8 cellular contexts compared by ENCODE assay signal in genomic region chr1:36133484-36133883, GRCh38. TPM values are rescaled to one million over a fixed set of nuclear protein-coding genes. Genes with fewer than 3 reads are reported as not detected.
DNase-seq lines count a peak whose midpoint lies in the region; ATAC-seq and TF ChIP-seq lines count a peak whose summit lies in the region.

No MANE protein-coding gene starts in this region.

- no peaks in the 10 kb centered on the region for H3K9me2 ChIP-seq in hepatocyte (replicated peaks; ENCODE audit: insufficient read depth)

- H3K4me1 Mint-ChIP-seq in CD8-positive, alpha-beta memory T cell, result peaks cover 0 to 5% (median 3%) of the 10 kb centered on the region in 3 donors

- ATAC-seq in HG02885 (IDR thresholded peaks at IDR 0.05; ENCODE audit: poor library complexity, unreplicated experiment) (no peak), GM21723 (IDR thresholded peaks at IDR 0.05; ENCODE audit: unreplicated experiment) (no peak), GM21619 (IDR thresholded peaks at IDR 0.05; ENCODE audit: unreplicated experiment) (no peak)

- no peaks in the 10 kb centered on the region for H3K9me3 ChIP-seq in hepatocyte (ENCODE audit: low read depth)
- no peaks in the 10 kb centered on the region for H3K9me3 ChIP-seq in CD8-positive, alpha-beta memory T cell (ENCODE audit: low read length)

- peak overlapping the region; percentile 36 for H3K27ac ChIP-seq in hepatocyte
- no peak overlapping the region for H3K27ac ChIP-seq in CD8-positive, alpha-beta memory T cell (ENCODE audit: low read depth, low read length)

- no peak overlapping the region for H3K4me3 ChIP-seq in hepatocyte
- no peak overlapping the region for H3K4me3 ChIP-seq in CD8-positive, alpha-beta memory T cell (ENCODE audit: low read length)

- no peaks in the 10 kb centered on the region for H3K79me2 ChIP-seq in hepatocyte

- no peak overlapping the region for H3K4me2 ChIP-seq in hepatocyte

- no peak for TF ChIP-seq CTCF in hepatocyte (IDR thresholded peaks at IDR 0.05; ENCODE audit: poor library complexity)

- H3K4me3 Mint-ChIP-seq in CD8-positive, alpha-beta memory T cell, result no peak overlapping the region

- H3K36me3 Mint-ChIP-seq in CD8-positive, alpha-beta memory T cell, result peaks cover 0 to 25% (median 9%) of the 10 kb centered on the region in 3 donors

- no peaks in the 10 kb centered on the region for H3K27me3 ChIP-seq in hepatocyte
- no peaks in the 10 kb centered on the region for H3K27me3 ChIP-seq in CD8-positive, alpha-beta memory T cell (ENCODE audit: insufficient read depth, low read length, poor library complexity, severe bottlenecking)

- peaks cover 5% of the 10 kb centered on the region for H3K4me1 ChIP-seq in hepatocyte (ENCODE audit: insufficient read depth)
- no peaks in the 10 kb centered on the region for H3K4me1 ChIP-seq in CD8-positive, alpha-beta memory T cell (ENCODE audit: insufficient read depth, low read length)

- H3K36me3 ChIP-seq in hepatocyte (replicated peaks; ENCODE audit: insufficient read depth, low read depth), result no peaks in the 10 kb centered on the region
- peaks cover 19% of the 10 kb centered on the region for H3K36me3 ChIP-seq in CD8-positive, alpha-beta memory T cell (ENCODE audit: insufficient read depth, low read length)

- peak overlapping the region in 2 of 8 donors; percentile 13 to 57 for H3K27ac Mint-ChIP-seq in CD8-positive, alpha-beta memory T cell

- no peaks in the 10 kb centered on the region for H4K20me1 ChIP-seq in hepatocyte (ENCODE audit: insufficient read depth, poor library complexity, severe bottlenecking)

- WGBS in hepatocyte (ENCODE audit: low lambda C conversion rate, missing lambda C conversion rate), result 76% methylated on average over 3 of the region's 3 CpGs

- DNase-seq in A172 (ENCODE audit: low spot score), result peak; percentile 92
- DNase-seq in HT-29 (ENCODE audit: low spot score), result peak; percentile 89
- DNase-seq in amniotic stem cell (lab: John Stamatoyannopoulos, UW), result peak; percentile 80
- peak; percentile 86 for DNase-seq in hepatocyte (ENCODE audit: low spot score)
- DNase-seq in CD8-positive, alpha-beta memory T cell, result no peak

- CTCF ChIA-PET in CD8-positive, alpha-beta memory T cell (lab: Charles Lee), result interaction anchor here (0.8 to 4.4 kb wide), 6 partner anchors 9 to 152 kb away, joined by 3 to 76 read pairs (median 12); partner anchors contain the start of gene TRAPPC3

- H3K9me3 Mint-ChIP-seq in CD8-positive, alpha-beta memory T cell, result no peaks in the 10 kb centered on the region

- H2AFZ ChIP-seq in hepatocyte, result no peak overlapping the region

- POLR2A ChIA-PET in CD8-positive, alpha-beta memory T cell (lab: Charles Lee), result no interaction called here

- H3K27me3 Mint-ChIP-seq in CD8-positive, alpha-beta memory T cell, result no peaks in the 10 kb centered on the region

RNA-seq across cellular contexts. Expression of gene COL8A2, which starts 8.5 kb away (rescaled TPM):
- 0.62 and 0.72 TPM in 2 replicates for total RNA-seq in A172 (2014; rRNA removed; shearing (Covaris generic))
- not detected in 2 replicates for total RNA-seq in HT-29 (2014; rRNA removed; shearing (Covaris generic))
- total RNA-seq in hepatocyte, result 32.6 and 44.8 TPM in 2 replicates
- 53.7 and 59.4 TPM in 2 replicates for polyA plus RNA-seq in hepatocyte
- total RNA-seq in CD8-positive, alpha-beta memory T cell, result under 1 TPM; 0.07 to 0.18 TPM
- not detected for polyA plus RNA-seq in CD8-positive, alpha-beta memory T cell

RNA-seq across cellular contexts. Expression of gene TRAPPC3, which starts 15.8 kb away (rescaled TPM):
- total RNA-seq in A172 (2014; rRNA removed; shearing (Covaris generic)), result 86.7 and 110 TPM in 2 replicates
- total RNA-seq in HT-29 (2014; rRNA removed; shearing (Covaris generic)), result 65.8 and 80.9 TPM in 2 replicates
- total RNA-seq in hepatocyte, result 128 and 139 TPM in 2 replicates
- 131 and 148 TPM in 2 replicates for polyA plus RNA-seq in hepatocyte
- 10 to 100 TPM; 61.7 to 63.1 TPM for total RNA-seq in CD8-positive, alpha-beta memory T cell
- 117 TPM for polyA plus RNA-seq in CD8-positive, alpha-beta memory T cell

RNA-seq across cellular contexts. Expression of gene MAP7D1, which starts 22.5 kb away (rescaled TPM):
- 91.2 and 136 TPM in 2 replicates for total RNA-seq in A172 (2014; rRNA removed; shearing (Covaris generic))
- total RNA-seq in HT-29 (2014; rRNA removed; shearing (Covaris generic)), result 76.6 and 81.5 TPM in 2 replicates
- 46.0 and 48.4 TPM in 2 replicates for total RNA-seq in hepatocyte
- 84.7 and 97.8 TPM in 2 replicates for polyA plus RNA-seq in hepatocyte
- 100 to 1,000 TPM; 183 to 185 TPM for total RNA-seq in CD8-positive, alpha-beta memory T cell
- polyA plus RNA-seq in CD8-positive, alpha-beta memory T cell, result 55.4 TPM

RNA-seq across cellular contexts. Expression of gene ADPRS, which starts 44.8 kb away (rescaled TPM):
- total RNA-seq in A172 (2014; rRNA removed; shearing (Covaris generic)), result 33.7 and 45.8 TPM in 2 replicates
- total RNA-seq in HT-29 (2014; rRNA removed; shearing (Covaris generic)), result 61.8 and 68.7 TPM in 2 replicates
- total RNA-seq in hepatocyte, result 27.4 and 37.6 TPM in 2 replicates
- 40.9 and 42.7 TPM in 2 replicates for polyA plus RNA-seq in hepatocyte
- total RNA-seq in CD8-positive, alpha-beta memory T cell, result 10 to 100 TPM; 38.9 to 41.1 TPM
- 26.1 TPM for polyA plus RNA-seq in CD8-positive, alpha-beta memory T cell

RNA-seq across cellular contexts. Expression of gene TEKT2, which starts 49.6 kb away (rescaled TPM):
- total RNA-seq in A172 (2014; rRNA removed; shearing (Covaris generic)), result not detected in 2 replicates
- not detected in 2 replicates for total RNA-seq in HT-29 (2014; rRNA removed; shearing (Covaris generic))
- total RNA-seq in hepatocyte, result 1.1 TPM in 1 of 2 replicates, not detected in the other
- 0.16 and 1.4 TPM in 2 replicates for polyA plus RNA-seq in hepatocyte
- total RNA-seq in CD8-positive, alpha-beta memory T cell, result not detected
- not detected for polyA plus RNA-seq in CD8-positive, alpha-beta memory T cell

Comparison
In these comparisons a context has a peak if more than half of its experiments do, and no peak if none do; other contexts are left out.
1. DNase-seq: peak in A172 (single experiment), HT-29 (single experiment), amniotic stem cell (single experiment) and hepatocyte (single experiment); none in CD8-positive, alpha-beta memory T cell (0 of 5).
2. RNA of gene COL8A2, which starts 8.5 kb away (total RNA-seq): 32.6 to 44.8 TPM in hepatocyte; 0.62 to 0.72 TPM in A172, 0.07 to 0.18 TPM in CD8-positive, alpha-beta memory T cell and not detected in HT-29; every median in the first group is over 10 times any median in the second.